ENCODE assay signal across 15 cellular contexts in genomic region chr12:31647106-31647505, GRCh38. TPM values are rescaled to one million over a fixed set of nuclear protein-coding genes. Genes with fewer than 3 reads are reported as not detected.
DNase-seq lines count a peak whose midpoint lies in the region; TF ChIP-seq lines count a peak whose summit lies in the region.
"Had no signal": no experiment of that assay in that cellular context is flagged by ENCODE, and none has a peak within 500 bp of the region (broad histone marks: within the 10 kb centered on the region; RNA-seq: fewer than 3 reads in every experiment).

No MANE protein-coding gene starts in this region.

- H3K9me3 Mint-ChIP-seq in activated T-helper 1 cell treated with anti-CD3 and anti-CD28 coated beads, Interleukin-12 subunit alpha, Interleukin-12 subunit beta, Interleukin-2, Interleukin-4 antibody, amounts not matched to agents 30 ng/mL and 10 ng/mL and 1 ng/mL, durations not matched to agents 14 hours and 24 hours and 36 hours = no peaks in the 10 kb centered on the region
- H3K9me3 Mint-ChIP-seq: activated CD4-positive, alpha-beta T cell treated with anti-CD3 and anti-CD28 coated beads, Interleukin-2, amount 10 ng/mL, durations not matched to agents 7 days and 5 days had no signal

- H3K27me3 Mint-ChIP-seq in activated T-helper 1 cell treated with anti-CD3 and anti-CD28 coated beads, Interleukin-12 subunit alpha, Interleukin-12 subunit beta, Interleukin-2, Interleukin-4 antibody, amounts not matched to agents 30 ng/mL and 10 ng/mL and 1 ng/mL, durations not matched to agents 14 hours and 24 hours and 36 hours (ENCODE audit: insufficient read depth) = peaks cover 2% of the 10 kb centered on the region

- no peak overlapping the region for H3K4me3 Mint-ChIP-seq in activated T-helper 1 cell treated with anti-CD3 and anti-CD28 coated beads, Interleukin-12 subunit alpha, Interleukin-12 subunit beta, Interleukin-2, Interleukin-4 antibody, amounts not matched to agents 30 ng/mL and 10 ng/mL and 1 ng/mL, durations not matched to agents 14 hours and 24 hours and 36 hours
- H3K4me3 Mint-ChIP-seq: activated CD4-positive, alpha-beta T cell treated with anti-CD3 and anti-CD28 coated beads, Interleukin-2, amount 10 ng/mL, durations not matched to agents 7 days and 5 days had no signal

- H3K9me3 ChIP-seq in HEK293 (ENCODE audit: control insufficient read depth, insufficient read depth, low read depth, low read length) = no peaks in the 10 kb centered on the region
- H3K9me3 ChIP-seq: esophagus muscularis mucosa, testis had no signal

- in situ Hi-C loops in GM13976 (cut with MboI; ENCODE audit: low sequenced_read_pairs, unreplicated experiment) = no loop called here

- no peaks in the 10 kb centered on the region for H3K36me3 Mint-ChIP-seq in activated T-helper 1 cell treated with anti-CD3 and anti-CD28 coated beads, Interleukin-12 subunit alpha, Interleukin-12 subunit beta, Interleukin-2, Interleukin-4 antibody, amounts not matched to agents 30 ng/mL and 10 ng/mL and 1 ng/mL, durations not matched to agents 14 hours and 24 hours and 36 hours (ENCODE audit: low read depth)

- H3K4me3 ChIP-seq in HEK293 (ENCODE audit: low read depth, low read length) (no peak overlapping the region), epithelial cell of esophagus (ENCODE audit: low read length) (no peak overlapping the region)
- H3K4me3 ChIP-seq: esophagus muscularis mucosa, testis had no signal

- no peak overlapping the region for H3K27ac ChIP-seq in HEK293 (ENCODE audit: extremely low read depth, low read depth, low read length)
- H3K27ac ChIP-seq: esophagus muscularis mucosa, testis had no signal

- POLR2A ChIA-PET in HEK293 (lab: Yijun Ruan, JAX) = no interaction called here

- intact Hi-C loops in activated T-helper 1 cell treated with anti-CD3 and anti-CD28 coated beads, Interleukin-12 subunit alpha, Interleukin-12 subunit beta, Interleukin-2, Interleukin-4 antibody, amounts not matched to agents 30 ng/mL and 10 ng/mL and 1 ng/mL, durations not matched to agents 14 hours and 24 hours and 36 hours (cut with micrococcal nuclease) = no loop called here

- no peaks in the 10 kb centered on the region for H3K36me3 ChIP-seq in HEK293 (ENCODE audit: control insufficient read depth in 2 of 2, insufficient read depth in 1 of 2, low read length in 2 of 2)
- H3K36me3 ChIP-seq: esophagus muscularis mucosa had no signal

- DNase-seq in NOMO-1 treated with DMSO at 0.1 percent for 48 hours (lab: John Stamatoyannopoulos, UW; ENCODE audit: unreplicated experiment) = peak; percentile 65
- peak; percentile 79 for DNase-seq in epithelial cell of esophagus (ENCODE audit: low read depth)
- DNase-seq in renal cortical epithelial cell (ENCODE audit: low read depth) = peak; percentile 83
- no peak for DNase-seq in activated T-helper 1 cell treated with anti-CD3 and anti-CD28 coated beads, Interleukin-12 subunit alpha, Interleukin-12 subunit beta, Interleukin-2, Interleukin-4 antibody, amounts not matched to agents 30 ng/mL and 10 ng/mL and 1 ng/mL, durations not matched to agents 14 hours and 24 hours and 36 hours (ENCODE audit: low spot score)
- DNase-seq in NCI-H1092 treated with DMSO at 0.1 percent for 48 hours (lab: John Stamatoyannopoulos, UW) = no peak
- no peak for DNase-seq in GM13976 (ENCODE audit: low spot score)
- DNase-seq: activated CD4-positive, alpha-beta T cell treated with anti-CD3 and anti-CD28 coated beads, Interleukin-2, amount 10 ng/mL, durations not matched to agents 7 days and 5 days; activated gamma-delta T cell treated with Interleukin-2 at 50 U/mL for 16 hours; caudate nucleus; NCI-H1092; NCI-H524 treated with DMSO at 0.1 percent for 48 hours; right cardiac atrium; testis had no signal

- no peaks in the 10 kb centered on the region for H3K4me1 ChIP-seq in HEK293 (ENCODE audit: control insufficient read depth, insufficient read depth, low read length)
- H3K4me1 ChIP-seq: esophagus muscularis mucosa had no signal

- CTCF ChIA-PET in HEK293 (lab: Yijun Ruan, JAX) = interaction anchor here (0.6 to 1.2 kb wide), 7 partner anchors 9 to 563 kb away, joined by 3 to 5 read pairs (median 3); no protein-coding TSS in a partner anchor

- no peaks in the 10 kb centered on the region for H3K4me1 Mint-ChIP-seq in activated T-helper 1 cell treated with anti-CD3 and anti-CD28 coated beads, Interleukin-12 subunit alpha, Interleukin-12 subunit beta, Interleukin-2, Interleukin-4 antibody, amounts not matched to agents 30 ng/mL and 10 ng/mL and 1 ng/mL, durations not matched to agents 14 hours and 24 hours and 36 hours (ENCODE audit: low read depth)

- TF ChIP-seq CTCF in HEK293 (tag by site-specific recombination; IDR thresholded peaks at IDR 0.05) (no peak), epithelial cell of esophagus (IDR thresholded peaks at IDR 0.05; ENCODE audit: insufficient read depth, low read depth, low read length, missing control alignments) (no peak), GM13976 (IDR thresholded peaks at IDR 0.05; ENCODE audit: borderline replicate concordance, control extremely low read depth, extremely low read depth, insufficient read depth, missing control alignments) (no peak)

- no peak overlapping the region for H3K27ac Mint-ChIP-seq in activated T-helper 1 cell treated with anti-CD3 and anti-CD28 coated beads, Interleukin-12 subunit alpha, Interleukin-12 subunit beta, Interleukin-2, Interleukin-4 antibody, amounts not matched to agents 30 ng/mL and 10 ng/mL and 1 ng/mL, durations not matched to agents 14 hours and 24 hours and 36 hours
- H3K27ac Mint-ChIP-seq: activated CD4-positive, alpha-beta T cell treated with anti-CD3 and anti-CD28 coated beads, Interleukin-2, amount 10 ng/mL, durations not matched to agents 7 days and 5 days had no signal

TF ChIP-seq in HEK293, 187 proteins besides CTCF, POLR2A, EP300 and RAD21:
- TF ChIP-seq TRIM28 (IDR thresholded peaks at IDR 0.05; ENCODE audit: borderline replicate concordance, low read length) = peak; percentile 22; the same call in 1 of the 2 replicates
- TF ChIP-seq ZNF221 (tag by site-specific recombination; IDR thresholded peaks at IDR 0.05; ENCODE audit: borderline replicate concordance) = no peak
- TF ChIP-seq OSR2 (tag by site-specific recombination; IDR thresholded peaks at IDR 0.05) = peak; percentile 39; the same call in 1 of the 2 replicates

RNA-seq across cellular contexts. Expression of gene ETFBKMT, which starts 12.4 kb away (rescaled TPM):
- 1.4 and 4.3 TPM in 2 replicates for total RNA-seq in renal cortical epithelial cell
- 0.62 and 0.69 TPM in 2 replicates for total RNA-seq in activated T-helper 1 cell treated with anti-CD3 and anti-CD28 coated beads, Interleukin-12 subunit alpha, Interleukin-12 subunit beta, Interleukin-2, Interleukin-4 antibody, amounts not matched to agents 30 ng/mL and 10 ng/mL and 1 ng/mL, durations not matched to agents 14 hours and 24 hours and 36 hours

RNA-seq across cellular contexts. Expression of gene DENND5B, which starts 56.2 kb away (rescaled TPM):
- 9.2 and 23.9 TPM in 2 replicates for total RNA-seq in renal cortical epithelial cell
- 0.12 and 0.93 TPM in 2 replicates for total RNA-seq in activated T-helper 1 cell treated with anti-CD3 and anti-CD28 coated beads, Interleukin-12 subunit alpha, Interleukin-12 subunit beta, Interleukin-2, Interleukin-4 antibody, amounts not matched to agents 30 ng/mL and 10 ng/mL and 1 ng/mL, durations not matched to agents 14 hours and 24 hours and 36 hours

Comparison
In these comparisons a context has a peak if more than half of its experiments do, and no peak if none do; other contexts are left out.
1. DNase-seq: peak in NOMO-1 treated with DMSO at 0.1 percent for 48 hours (single experiment), epithelial cell of esophagus (single experiment) and renal cortical epithelial cell (single experiment); none in activated T-helper 1 cell treated with anti-CD3 and anti-CD28 coated beads, Interleukin-12 subunit alpha, Interleukin-12 subunit beta, Interleukin-2, Interleukin-4 antibody, amounts not matched to agents 30 ng/mL and 10 ng/mL and 1 ng/mL, durations not matched to agents 14 hours and 24 hours and 36 hours (single experiment), NCI-H1092 treated with DMSO at 0.1 percent for 48 hours (single experiment) and GM13976 (single experiment).